Comparison of ENCODE assay signal across 22 cellular contexts in the genomic region with DNA sequence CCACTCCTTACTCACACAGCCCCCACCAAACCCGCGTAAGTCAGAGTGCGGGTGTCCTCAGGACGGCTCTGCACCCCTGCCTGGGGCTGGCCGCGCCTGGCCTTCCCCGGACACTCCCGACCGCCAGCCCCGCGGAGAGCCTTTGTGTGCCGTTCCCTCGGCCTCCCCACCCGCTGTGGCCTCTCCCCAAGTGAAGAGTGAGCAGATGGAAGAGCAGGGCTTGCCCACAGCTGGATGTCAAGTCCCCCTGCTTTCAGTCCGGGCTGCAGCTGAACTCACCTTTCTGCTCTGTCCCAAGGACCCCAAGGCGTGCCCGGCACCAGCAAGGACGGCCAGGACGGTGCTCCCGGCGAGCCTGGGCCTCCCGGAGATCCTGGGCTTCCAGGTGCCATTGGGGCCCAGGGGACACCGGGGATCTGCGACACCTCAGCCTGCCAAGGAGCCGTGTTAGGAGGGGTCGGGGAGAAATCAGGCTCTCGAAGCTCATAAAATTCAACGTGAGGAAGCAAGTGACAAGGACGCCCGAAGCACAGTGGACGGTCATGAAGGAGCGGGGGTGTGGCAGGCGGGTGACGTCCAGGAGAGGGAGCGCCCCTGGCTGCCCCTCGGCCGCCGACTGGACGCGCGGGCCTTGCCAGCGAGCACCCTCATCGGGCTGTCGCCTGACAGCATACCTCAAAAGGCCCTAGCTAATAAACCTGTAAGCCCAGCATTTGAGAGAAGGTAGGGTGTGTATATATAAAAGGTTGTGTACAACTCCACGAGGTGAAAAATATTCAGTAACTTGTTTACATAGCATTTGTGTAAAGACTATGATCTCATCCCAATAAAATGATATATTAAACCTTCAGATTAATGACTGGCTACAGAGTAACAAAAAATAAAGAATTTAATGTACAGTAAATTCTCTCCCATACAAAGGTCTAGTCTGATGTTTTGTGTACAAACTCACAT. TPM values are rescaled to one million over a fixed set of nuclear protein-coding genes. Genes with fewer than 3 reads are reported as not detected.
DNase-seq lines count a peak whose midpoint lies in the region; ATAC-seq, FAIRE-seq and TF ChIP-seq lines count a peak whose summit lies in the region.
"Had no signal": no experiment of that assay in that cellular context is flagged by ENCODE, and none has a peak within 500 bp of the region (broad histone marks: within the 10 kb centered on the region; RNA-seq: fewer than 3 reads in every experiment).

No MANE protein-coding gene starts in this region.

- in situ Hi-C loops in HAP-1 (cut with MboI; ENCODE audit: low sequenced_read_pairs) = no loop called here
- in situ Hi-C loops in ACHN (cut with HindIII; ENCODE audit: low pct_ligation_motif_present, low pct_unique_long_range_greater_than_20kb, low sequenced_read_pairs) = no loop called here

- DNase-seq in Right ventricle myocardium inferior (ENCODE audit: missing footprints) = peak; percentile 15
- no peak for DNase-seq in left ventricle myocardium inferior
- DNase-seq in NCI-H69 (lab: John Stamatoyannopoulos, UW) = peak; percentile 11
- peak; percentile 61 for DNase-seq in kidney
- DNase-seq in upper lobe of right lung = no peak
- DNase-seq in HAP-1 (ENCODE audit: low spot score in 2 of 2) = no peak
- DNase-seq in ACHN = no peak
- DNase-seq: activated naive CD4-positive, alpha-beta T cell treated with anti-CD3 and anti-CD28 coated beads, Interleukin-2, amount 50 U/mL, for 16 hours; amygdala; foreskin melanocyte; hippocampal formation; NCI-H1092 treated with DMSO at 0.1 percent for 48 hours; NCI-H526; small intestine had no signal

- H3K27ac ChIP-seq in left ventricle myocardium inferior (replicated peaks) = no peak overlapping the region
- no peak overlapping the region for H3K27ac ChIP-seq in kidney (ENCODE audit: low read depth in 2 of 2, low read length in 2 of 2)
- H3K27ac ChIP-seq in upper lobe of right lung = no peak overlapping the region
- H3K27ac ChIP-seq: breast epithelium, coronary artery, esophagus muscularis mucosa, HL-60, prostate gland had no signal

- H3K36me3 ChIP-seq in left ventricle myocardium inferior = peaks cover 3% of the 10 kb centered on the region
- no peaks in the 10 kb centered on the region for H3K36me3 ChIP-seq in kidney (ENCODE audit: control insufficient read depth in 1 of 2, insufficient read depth in 2 of 2, low read length in 2 of 2)
- H3K36me3 ChIP-seq in upper lobe of right lung = no peaks in the 10 kb centered on the region
- H3K36me3 ChIP-seq in HAP-1 (replicated peaks) = peaks cover 5% of the 10 kb centered on the region; the same call in 1 of the 2 replicates
- H3K36me3 ChIP-seq: breast epithelium, prostate gland had no signal

- H3K9ac ChIP-seq in kidney (ENCODE audit: low read length in 2 of 2) = no peak overlapping the region

- TF ChIP-seq CTCF in left ventricle myocardium inferior (IDR thresholded peaks at IDR 0.05; ENCODE audit: borderline replicate concordance) (no peak), kidney (IDR thresholded peaks at IDR 0.05; ENCODE audit: borderline replicate concordance, extremely low read depth, insufficient read depth) (no peak), upper lobe of right lung (IDR thresholded peaks at IDR 0.05) (no peak)

- peaks cover 20% of the 10 kb centered on the region for H3K27me3 ChIP-seq in left ventricle myocardium inferior (ENCODE audit: low read depth)
- H3K27me3 ChIP-seq in upper lobe of right lung = no peaks in the 10 kb centered on the region
- H3K27me3 ChIP-seq in HAP-1 (ENCODE audit: low read depth) = no peaks in the 10 kb centered on the region
- H3K27me3 ChIP-seq: breast epithelium had no signal

- no peak for ATAC-seq in Right ventricle myocardium inferior
- peak; percentile 6 for ATAC-seq in upper lobe of right lung
- ATAC-seq: HCT116; stimulated activated effector memory CD8-positive, alpha-beta T cell treated with anti-CD3 and anti-CD28 coated beads, Interleukin-12 subunit alpha, Interleukin-12 subunit beta, amount 100 ng/mL, for 72 hours had no signal

- H3K4me1 ChIP-seq in left ventricle myocardium inferior (no peaks in the 10 kb centered on the region), kidney (ENCODE audit: control insufficient read depth in 1 of 2, insufficient read depth in 1 of 2, low read depth in 1 of 2, low read length in 2 of 2) (peaks cover 2 to 3% of the 10 kb centered on the region in 2 donors), upper lobe of right lung (no peaks in the 10 kb centered on the region), HAP-1 (no peaks in the 10 kb centered on the region)
- H3K4me1 ChIP-seq: breast epithelium, esophagus muscularis mucosa, prostate gland had no signal

- FAIRE-seq in kidney (lab: Jason Lieb, UNC) = no peak
- FAIRE-seq: GM12892, small intestine had no signal

- H3K4me3 ChIP-seq in left ventricle myocardium inferior = no peak overlapping the region
- H3K4me3 ChIP-seq in kidney (ENCODE audit: low read length in 2 of 2) = no peak overlapping the region
- no peak overlapping the region for H3K4me3 ChIP-seq in upper lobe of right lung
- no peak overlapping the region for H3K4me3 ChIP-seq in HAP-1
- H3K4me3 ChIP-seq: breast epithelium, coronary artery, esophagus muscularis mucosa, prostate gland had no signal

- no peaks in the 10 kb centered on the region for H3K9me3 ChIP-seq in left ventricle myocardium inferior (replicated peaks)
- H3K9me3 ChIP-seq in kidney (ENCODE audit: control insufficient read depth in 1 of 2, low read length in 2 of 2) = peaks cover 0 to 2% of the 10 kb centered on the region in 2 donors
- no peaks in the 10 kb centered on the region for H3K9me3 ChIP-seq in upper lobe of right lung
- no peaks in the 10 kb centered on the region for H3K9me3 ChIP-seq in HAP-1
- H3K9me3 ChIP-seq: breast epithelium, esophagus muscularis mucosa, prostate gland had no signal

- intact Hi-C loops in Right ventricle myocardium inferior (cut with DNase I) = no loop called here
- intact Hi-C loops in left ventricle myocardium inferior (cut with micrococcal nuclease) = no loop called here
- intact Hi-C loops in kidney (cut with DNase I) = no loop called here
- intact Hi-C loops in upper lobe of right lung (cut with DNase I) = no loop called here

RNA-seq across cellular contexts. Expression of a gene that starts 21.1 kb away (rescaled TPM):
- total RNA-seq in Right ventricle myocardium inferior = 6.0 TPM
- total RNA-seq in left ventricle myocardium inferior = 6.6 TPM
- total RNA-seq in kidney = 11.5 TPM
- 6.1 TPM for polyA plus RNA-seq in kidney (ENCODE audit: insufficient read depth, low read depth, low replicate concordance)
- total RNA-seq in upper lobe of right lung = 7.8 TPM

RNA-seq across cellular contexts. Expression of a gene that starts 23.7 kb away (rescaled TPM):
- 5.5 TPM for total RNA-seq in Right ventricle myocardium inferior
- 2.1 TPM for total RNA-seq in left ventricle myocardium inferior
- total RNA-seq in kidney = 4.3 TPM
- polyA plus RNA-seq in kidney (ENCODE audit: insufficient read depth, low read depth, low replicate concordance) = 2.3 TPM
- 1.1 TPM for total RNA-seq in upper lobe of right lung

RNA-seq across cellular contexts. Expression of a gene that starts 35.9 kb away (rescaled TPM):
- total RNA-seq in Right ventricle myocardium inferior = 22.5 TPM
- 19.2 TPM for total RNA-seq in left ventricle myocardium inferior
- 46.8 TPM for total RNA-seq in kidney
- 33.7 TPM for polyA plus RNA-seq in kidney (ENCODE audit: insufficient read depth, low read depth, low replicate concordance)
- total RNA-seq in upper lobe of right lung = 58.2 TPM

RNA-seq across cellular contexts. Expression of a gene that starts 44.2 kb away (rescaled TPM):
- total RNA-seq in Right ventricle myocardium inferior (10.0 TPM), left ventricle myocardium inferior (9.8 TPM), kidney (7.6 TPM), upper lobe of right lung (8.8 TPM)
- polyA plus RNA-seq in kidney (ENCODE audit: insufficient read depth, low read depth, low replicate concordance) = 9.0 TPM

Comparison
In these comparisons a context has a peak if more than half of its experiments do, and no peak if none do; other contexts are left out.
1. DNase-seq: peak in Right ventricle myocardium inferior (single experiment), NCI-H69 (single experiment) and kidney (single experiment); none in left ventricle myocardium inferior (single experiment), upper lobe of right lung (single experiment), HAP-1 (0 of 2) and ACHN (single experiment).